ENCODE assay signal across 15 cellular contexts in the genomic region with DNA sequence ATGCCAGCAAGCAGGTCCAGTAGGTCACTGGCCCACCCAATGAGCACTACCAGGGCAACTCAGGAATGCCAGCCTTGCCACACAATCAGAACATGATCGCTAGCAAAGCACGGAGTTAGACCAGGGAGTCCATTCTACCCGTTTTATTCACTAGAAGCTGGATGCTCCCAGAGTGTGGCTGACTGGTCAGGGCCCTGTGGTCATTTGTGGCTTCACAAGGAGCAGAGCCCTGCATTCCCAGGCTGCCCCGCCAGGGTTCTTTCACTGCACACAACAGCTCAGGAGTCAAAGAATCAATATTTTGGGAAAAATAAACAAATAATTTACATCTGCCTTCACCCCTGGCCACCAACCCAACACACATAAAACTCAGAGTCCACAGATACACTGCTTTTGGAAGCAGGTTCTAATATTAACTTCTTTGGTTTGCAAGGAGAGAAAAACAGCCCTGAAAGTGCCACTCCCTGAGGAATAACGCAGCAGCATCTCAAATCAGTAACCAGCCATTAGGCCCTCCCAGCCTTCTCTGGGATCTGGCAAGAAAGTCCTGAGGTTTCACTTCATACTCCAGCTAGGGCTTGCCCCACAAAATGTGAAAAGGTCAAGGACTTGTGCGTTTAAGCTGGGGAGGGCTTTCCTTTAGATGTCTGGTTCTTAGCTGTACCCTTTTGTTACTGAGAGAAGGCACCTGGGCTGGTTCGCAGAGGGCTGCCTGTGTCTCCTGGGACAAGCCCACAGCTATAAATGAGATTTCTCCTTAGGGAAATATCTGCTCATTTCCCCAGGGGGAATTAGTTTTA. TPM values are rescaled to one million over a fixed set of nuclear protein-coding genes. Genes with fewer than 3 reads are reported as not detected.
A peak's percentile ranks its signal among the peaks of the same experiment; 100 is the strongest.
DNase-seq lines count a peak whose midpoint lies in the region; ATAC-seq and TF ChIP-seq lines count a peak whose summit lies in the region.
"Had no signal": no experiment of that assay in that cellular context is flagged by ENCODE, and none has a peak within 500 bp of the region (broad histone marks: within the 10 kb centered on the region; RNA-seq: fewer than 3 reads in every experiment).

No MANE protein-coding gene starts in this region.

- DNase-seq in NCI-H2171 treated with DMSO at 0.1 percent for 48 hours (lab: John Stamatoyannopoulos, UW) (peak; percentile 30), NCI-H2171 (lab: John Stamatoyannopoulos, UW) (no peak), T-helper 17 cell (no peak), hepatocyte (ENCODE audit: low spot score) (no peak), EL (no peak), WERI-Rb-1 (no peak)
- DNase-seq in stimulated activated effector memory CD8-positive, alpha-beta T cell treated with anti-CD3 and anti-CD28 coated beads, Interleukin-12 subunit alpha, Interleukin-12 subunit beta, amount 100 ng/mL, for 72 hours (ENCODE audit: low spot score in 2 of 2) = no peak
- DNase-seq: activated CD8-positive, alpha-beta memory T cell treated with anti-CD3 and anti-CD28 coated beads for 24 hours; hippocampal formation; lower lobe of right lung; NCI-H146 had no signal

- no peaks in the 10 kb centered on the region for H3K9me3 Mint-ChIP-seq in stimulated activated effector memory CD8-positive, alpha-beta T cell treated with anti-CD3 and anti-CD28 coated beads, Interleukin-12 subunit alpha, Interleukin-12 subunit beta, amount 100 ng/mL, for 72 hours

- no peaks in the 10 kb centered on the region for H3K9me2 ChIP-seq in hepatocyte (replicated peaks; ENCODE audit: insufficient read depth)

- ATAC-seq in T-helper 17 cell (no peak), GM21381 (IDR thresholded peaks at IDR 0.05; ENCODE audit: unreplicated experiment) (no peak)
- ATAC-seq in stimulated activated effector memory CD8-positive, alpha-beta T cell treated with anti-CD3 and anti-CD28 coated beads, Interleukin-12 subunit alpha, Interleukin-12 subunit beta, amount 100 ng/mL, for 72 hours = no peak
- ATAC-seq: HCT116, lower lobe of right lung had no signal

- TF ChIP-seq CTCF in hepatocyte (IDR thresholded peaks at IDR 0.05; ENCODE audit: poor library complexity) (no peak), WERI-Rb-1 (IDR thresholded peaks at IDR 0.05; ENCODE audit: low read depth, low read length) (no peak)

- H3K4me3 ChIP-seq in hepatocyte = no peak overlapping the region
- no peak overlapping the region for H3K4me3 ChIP-seq in WERI-Rb-1 (ENCODE audit: low read depth, low read length)
- H3K4me3 ChIP-seq: ascending aorta, lower lobe of right lung had no signal

- H2AFZ ChIP-seq in hepatocyte = no peak overlapping the region

- peak overlapping the region; percentile 75 for H3K27ac ChIP-seq in hepatocyte
- no peak overlapping the region for H3K27ac ChIP-seq in WERI-Rb-1
- H3K27ac ChIP-seq: lower lobe of right lung had no signal

- H4K20me1 ChIP-seq in hepatocyte (ENCODE audit: insufficient read depth, poor library complexity, severe bottlenecking) = peaks cover 17% of the 10 kb centered on the region

- H3K4me2 ChIP-seq in hepatocyte = peak overlapping the region; percentile 60

- no peaks in the 10 kb centered on the region for H3K27me3 Mint-ChIP-seq in T-helper 17 cell

- H3K4me1 ChIP-seq in hepatocyte (ENCODE audit: insufficient read depth) = peaks cover 54% of the 10 kb centered on the region

- H3K27me3 ChIP-seq in hepatocyte = no peaks in the 10 kb centered on the region
- H3K27me3 ChIP-seq in WERI-Rb-1 (ENCODE audit: insufficient read depth, low read depth, severe bottlenecking) = peaks cover 89% of the 10 kb centered on the region
- H3K27me3 ChIP-seq: ascending aorta had no signal

- H3K4me1 Mint-ChIP-seq in T-helper 17 cell = peaks cover 55% of the 10 kb centered on the region
- H3K4me1 Mint-ChIP-seq in stimulated activated effector memory CD8-positive, alpha-beta T cell treated with anti-CD3 and anti-CD28 coated beads, Interleukin-12 subunit alpha, Interleukin-12 subunit beta, amount 100 ng/mL, for 72 hours = peaks cover 90% of the 10 kb centered on the region

- no peaks in the 10 kb centered on the region for H3K9me3 ChIP-seq in T-helper 17 cell (ENCODE audit: control insufficient read depth, low read length, poor library complexity, severe bottlenecking)
- H3K9me3 ChIP-seq in hepatocyte (ENCODE audit: low read depth) = no peaks in the 10 kb centered on the region
- no peaks in the 10 kb centered on the region for H3K9me3 ChIP-seq in WERI-Rb-1 (ENCODE audit: severe bottlenecking)
- H3K9me3 ChIP-seq: ascending aorta, lower lobe of right lung had no signal

- H3K27ac Mint-ChIP-seq in T-helper 17 cell = peak overlapping the region; percentile 57
- peak overlapping the region; percentile 60 for H3K27ac Mint-ChIP-seq in stimulated activated effector memory CD8-positive, alpha-beta T cell treated with anti-CD3 and anti-CD28 coated beads, Interleukin-12 subunit alpha, Interleukin-12 subunit beta, amount 100 ng/mL, for 72 hours

- peaks cover 96% of the 10 kb centered on the region for H3K79me2 ChIP-seq in hepatocyte

- H3K36me3 Mint-ChIP-seq in T-helper 17 cell (ENCODE audit: low read depth) = no peaks in the 10 kb centered on the region
- H3K36me3 Mint-ChIP-seq in stimulated activated effector memory CD8-positive, alpha-beta T cell treated with anti-CD3 and anti-CD28 coated beads, Interleukin-12 subunit alpha, Interleukin-12 subunit beta, amount 100 ng/mL, for 72 hours = peaks cover 100% of the 10 kb centered on the region

- H3K4me3 Mint-ChIP-seq in T-helper 17 cell = no peak overlapping the region
- H3K4me3 Mint-ChIP-seq in stimulated activated effector memory CD8-positive, alpha-beta T cell treated with anti-CD3 and anti-CD28 coated beads, Interleukin-12 subunit alpha, Interleukin-12 subunit beta, amount 100 ng/mL, for 72 hours = no peak overlapping the region

- H3K36me3 ChIP-seq in hepatocyte (replicated peaks; ENCODE audit: insufficient read depth, low read depth) (no peaks in the 10 kb centered on the region), WERI-Rb-1 (no peaks in the 10 kb centered on the region)

- WGBS in hepatocyte (ENCODE audit: low lambda C conversion rate, missing lambda C conversion rate) = 74% methylated on average over 7 of the region's 7 CpGs

RNA-seq across cellular contexts. Expression of a gene that starts 16.0 kb away (rescaled TPM):
- total RNA-seq in T-helper 17 cell (10 to 100 TPM; 44.2 to 70.9 TPM), hepatocyte (43.6 and 46.4 TPM in 2 replicates)
- 54.3 and 57.9 TPM in 2 replicates for polyA plus RNA-seq in hepatocyte

RNA-seq across cellular contexts. Expression of a gene that starts 43.3 kb away (rescaled TPM):
- total RNA-seq in T-helper 17 cell (1 to 10 TPM in 1 of 2 donors, under 1 TPM in 1; 0.92 to 1.6 TPM), hepatocyte (not detected in 2 replicates)
- polyA plus RNA-seq in hepatocyte = 0.61 TPM in 1 of 2 replicates, not detected in the other
- total RNA-seq: ascending aorta, lower lobe of right lung, pulmonary artery endothelial cell had no signal
